ENCODE assay signal across 1 cellular context in the genomic region with DNA sequence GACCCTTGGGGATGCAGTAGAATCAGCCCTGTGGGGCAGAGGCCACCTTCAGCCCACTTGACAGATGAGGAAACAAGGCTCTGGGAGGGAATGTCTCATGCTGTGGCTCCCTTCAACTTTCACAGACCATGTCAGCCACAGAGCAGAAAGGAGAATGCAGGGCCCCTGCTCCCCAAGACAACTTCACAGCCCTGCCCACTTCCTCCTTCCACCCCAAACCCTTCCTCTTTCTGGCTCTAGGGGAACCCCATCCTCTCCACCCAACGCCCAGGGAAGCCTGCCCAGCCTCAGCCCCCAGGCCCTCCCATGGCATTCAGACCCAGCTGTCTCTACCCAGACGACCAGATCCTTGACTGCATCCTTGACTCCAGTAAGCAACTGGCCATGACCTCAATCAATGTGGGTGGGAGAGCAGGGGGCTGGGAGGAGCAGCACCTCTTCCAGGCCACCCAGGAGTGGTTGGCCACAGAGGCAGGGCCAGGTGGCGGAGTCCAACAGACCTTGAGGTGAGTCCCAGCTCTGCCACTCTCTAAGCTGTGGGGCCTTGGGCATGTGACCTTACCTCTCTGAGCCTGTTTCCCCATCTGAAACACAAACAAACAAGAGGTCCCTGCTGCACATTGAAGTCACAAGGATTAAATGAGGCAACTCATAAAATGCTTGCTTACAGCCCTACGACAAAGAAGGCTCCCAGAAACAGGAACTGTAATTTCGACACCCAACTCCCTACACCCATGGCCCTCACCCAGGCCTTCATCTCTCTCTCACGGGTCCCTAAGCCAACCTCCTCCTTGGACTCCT.
TF ChIP-seq lines count a peak whose summit lies in the region.

No MANE protein-coding gene starts in this region.

TF ChIP-seq in K562, 482 proteins besides CTCF, POLR2A, EP300 and RAD21:
- TF ChIP-seq SPI1 (IDR thresholded peaks at IDR 0.05; ENCODE audit: borderline replicate concordance, low read depth, low read length): peak; percentile 51; the same call in 1 of the 2 replicates
- no peak for TF ChIP-seq HDAC2 (IDR thresholded peaks at IDR 0.05)
- TF ChIP-seq ZNF449 (CRISPR knock-in tag; IDR thresholded peaks at IDR 0.05): no peak
- TF ChIP-seq CEBPB (tag; IDR thresholded peaks at IDR 0.05): 0 out of 2 replicates have a peak, but pooled peaks have one; percentile 9
